8 cellular contexts compared by ENCODE assay signal in genomic region chr3:186108941-186109865, GRCh38. TPM values are rescaled to one million over a fixed set of nuclear protein-coding genes. Genes with fewer than 3 reads are reported as not detected.
DNase-seq lines count a peak whose midpoint lies in the region; ATAC-seq and TF ChIP-seq lines count a peak whose summit lies in the region.

ETV5 (minus strand) TSS chr3:186109089; CDS start chr3:186105868, 3,221 bp downstream.

- H3K27ac ChIP-seq in lower lobe of right lung, result peak within 1 kb of the TSS; percentile 87

- TF ChIP-seq CTCF in lower lobe of right lung (IDR thresholded peaks at IDR 0.05), result no peak

- peaks cover 5% of the 10 kb centered on the region for H3K36me3 ChIP-seq in lower lobe of right lung

- peak; percentile 87 for DNase-seq in CMK (ENCODE audit: low read depth)
- DNase-seq in HS-27A (ENCODE audit: low read depth), result peak; percentile 96
- DNase-seq in NK-92 (lab: John Stamatoyannopoulos, UW; ENCODE audit: unreplicated experiment), result peak; percentile 49
- peak; percentile 79 to 86 for DNase-seq in activated CD8-positive, alpha-beta memory T cell treated with anti-CD3 and anti-CD28 coated beads for 4 hours (ENCODE audit: low read depth in 2 of 2)
- DNase-seq in effector CD8-positive, alpha-beta T cell (lab: John Stamatoyannopoulos, UW), result peak; percentile 82
- DNase-seq in lower lobe of right lung, result peak; percentile 99
- DNase-seq in stimulated activated CD4-positive, alpha-beta T cell treated with anti-CD3 and anti-CD28 coated beads, TNF-alpha, amount 100 ng/mL, for 1 hour (ENCODE audit: low read depth in 3 of 3, low spot score in 1 of 3), result peak; percentile 51 to 75 (median 51)

- H3K4me3 ChIP-seq in lower lobe of right lung, result peak within 1 kb of the TSS; percentile 77

- no peaks in the 10 kb centered on the region for H3K9me3 ChIP-seq in lower lobe of right lung

- H3K4me1 ChIP-seq in lower lobe of right lung, result peaks cover 38% of the 10 kb centered on the region

- H3K27me3 ChIP-seq in lower lobe of right lung (ENCODE audit: low read depth), result peaks cover 10% of the 10 kb centered on the region

- peak; percentile 94 for ATAC-seq in GM19468 (IDR thresholded peaks at IDR 0.05; ENCODE audit: extremely low read depth, unreplicated experiment)
- ATAC-seq in lower lobe of right lung, result peak; percentile 96 to 97

- intact Hi-C loops in lower lobe of right lung (cut with DNase I), result no loop called here

RNA-seq across cellular contexts. Expression of gene ETV5, which starts in this region (rescaled TPM):
- total RNA-seq in lower lobe of right lung, result 65.5 TPM

Comparison
In these comparisons a context has a peak if more than half of its experiments do, and no peak if none do; other contexts are left out.
1. Peak in every context shown above with its lines: DNase-seq, ATAC-seq, H3K4me3 ChIP-seq and H3K27ac ChIP-seq.
2. DNase-seq: peak in every context shown above with its lines; median percentile 99 in lower lobe of right lung; 96 in HS-27A; 87 in CMK; 82 in activated CD8-positive, alpha-beta memory T cell treated with anti-CD3 and anti-CD28 coated beads for 4 hours; 82 in effector CD8-positive, alpha-beta T cell; 51 in stimulated activated CD4-positive, alpha-beta T cell treated with anti-CD3 and anti-CD28 coated beads, TNF-alpha, amount 100 ng/mL, for 1 hour; 49 in NK-92.